8 cellular contexts compared by ENCODE assay signal in genomic region chr14:103528158-103528511, GRCh38. TPM values are rescaled to one million over a fixed set of nuclear protein-coding genes. Genes with fewer than 3 reads are reported as not detected.
DNase-seq lines count a peak whose midpoint lies in the region; ATAC-seq and TF ChIP-seq lines count a peak whose summit lies in the region.

No MANE protein-coding gene starts in this region.

- in situ Hi-C loops in brain microvascular endothelial cell (cut with HindIII; ENCODE audit: low pct_ligation_motif_present, low sequenced_read_pairs) = no loop called here

- TF ChIP-seq CTCF in brain microvascular endothelial cell (IDR thresholded peaks at IDR 0.05; ENCODE audit: low read depth, low read length, missing control alignments) (no peak), liver (IDR thresholded peaks at IDR 0.05; ENCODE audit: low read depth, low read length, missing input control) (no peak), GM10266 (IDR thresholded peaks at IDR 0.05; ENCODE audit: control insufficient read depth, insufficient read depth, low read depth, missing control alignments) (no peak)

- peak overlapping the region; percentile 49 to 62 for H3K9ac ChIP-seq in liver (ENCODE audit: low read depth in 1 of 2, low read length in 2 of 2)

- no peak overlapping the region for H3K27ac ChIP-seq in brain microvascular endothelial cell
- peak overlapping the region; percentile 75 to 84 for H3K27ac ChIP-seq in liver (ENCODE audit: low read depth in 1 of 2, low read length in 2 of 2)
- H3K27ac ChIP-seq in thymus (ENCODE audit: low read depth) = no peak overlapping the region

- WGBS in liver = 59% methylated on average over 9 of the region's 9 CpGs
- 81% methylated on average over 9 of the region's 9 CpGs for WGBS in thymus

- ATAC-seq in HG03571 (IDR thresholded peaks at IDR 0.05; ENCODE audit: unreplicated experiment) = no peak

- no peaks in the 10 kb centered on the region for H3K36me3 ChIP-seq in brain microvascular endothelial cell (replicated peaks)
- peaks cover 0 to 6% (median 2%) of the 10 kb centered on the region in 4 donors for H3K36me3 ChIP-seq in liver (ENCODE audit: control insufficient read depth in 4 of 4, insufficient read depth in 3 of 4, low read depth in 1 of 4, low read length in 3 of 4)
- H3K36me3 ChIP-seq in thymus (ENCODE audit: control insufficient read depth, insufficient read depth) = peaks cover 4% of the 10 kb centered on the region

- H3K4me3 ChIP-seq in brain microvascular endothelial cell (ENCODE audit: low read depth, low read length) (peak overlapping the region; percentile 86), liver (ENCODE audit: low read depth in 1 of 3, low read length in 3 of 3) (peak overlapping the region; percentile 11 to 89 (median 64)), thymus (ENCODE audit: low read length) (peak overlapping the region; percentile 71)

- no peaks in the 10 kb centered on the region for H3K9me3 ChIP-seq in liver (ENCODE audit: control insufficient read depth in 4 of 4, low read length in 3 of 4)
- H3K9me3 ChIP-seq in thymus (ENCODE audit: control insufficient read depth) = peaks cover 1% of the 10 kb centered on the region

- peaks cover 16 to 69% (median 38%) of the 10 kb centered on the region in 4 donors for H3K4me1 ChIP-seq in liver (ENCODE audit: control insufficient read depth in 4 of 4, insufficient read depth in 4 of 4, low read length in 3 of 4)
- H3K4me1 ChIP-seq in thymus (ENCODE audit: control insufficient read depth, insufficient read depth, low read length) = peaks cover 6% of the 10 kb centered on the region

- TF ChIP-seq RAD21 in liver (IDR thresholded peaks at IDR 0.05) = no peak

- H3K27me3 ChIP-seq in brain microvascular endothelial cell (replicated peaks) (peaks cover 2% of the 10 kb centered on the region), liver (ENCODE audit: control insufficient read depth in 4 of 4, insufficient read depth in 4 of 4, low read length in 3 of 4) (no peaks in the 10 kb centered on the region), thymus (ENCODE audit: control insufficient read depth, insufficient read depth) (peaks cover 15% of the 10 kb centered on the region)

- peak; percentile 50 for DNase-seq in AG20443 (ENCODE audit: low spot score)
- DNase-seq in HuH-7.5 (ENCODE audit: low spot score) = peak; percentile 63
- no peak for DNase-seq in brain microvascular endothelial cell
- DNase-seq in stimulated activated naive CD4-positive, alpha-beta T cell treated with Interleukin-2 at 50 U/mL for 16 hours (lab: John Stamatoyannopoulos, UW) = no peak
- DNase-seq in GM10266 (ENCODE audit: extremely low spot score) = no peak

TF ChIP-seq in liver, 16 proteins besides CTCF, POLR2A, EP300 and RAD21:
- TF ChIP-seq JUND (IDR thresholded peaks at IDR 0.05) = no peak
- TF ChIP-seq HNF4A (conservative IDR thresholded peaks at IDR 0.05) = no peak
- TF ChIP-seq SP1 (IDR thresholded peaks at IDR 0.05) = no peak
- no peak for TF ChIP-seq NR2F2 (IDR thresholded peaks at IDR 0.05)
- no peak for TF ChIP-seq EGR1 (IDR thresholded peaks at IDR 0.05; ENCODE audit: low read depth in 2 of 2)
- TF ChIP-seq, protein P1, sequence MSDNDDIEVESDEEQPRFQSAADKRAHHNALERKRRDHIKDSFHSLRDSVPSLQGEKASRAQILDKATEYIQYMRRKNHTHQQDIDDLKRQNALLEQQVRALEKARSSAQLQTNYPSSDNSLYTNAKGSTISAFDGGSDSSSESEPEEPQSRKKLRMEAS (IDR thresholded peaks at IDR 0.05) = no peak
- no peak for TF ChIP-seq YY1 (IDR thresholded peaks at IDR 0.05)
- no peak for TF ChIP-seq ATF3 (IDR thresholded peaks at IDR 0.05)
- TF ChIP-seq HNF4G (IDR thresholded peaks at IDR 0.05) = no peak
- no peak for TF ChIP-seq RXRA (IDR thresholded peaks at IDR 0.05)
- TF ChIP-seq REST (IDR thresholded peaks at IDR 0.05) = no peak
- TF ChIP-seq FOXA2 (IDR thresholded peaks at IDR 0.05) = no peak
- no peak for TF ChIP-seq TAF1 (conservative IDR thresholded peaks at IDR 0.05)
- no peak for TF ChIP-seq GABPA (IDR thresholded peaks at IDR 0.05 in 1 of 2, conservative IDR thresholded peaks at IDR 0.05 in 1 of 2)
- TF ChIP-seq FOXA1 (IDR thresholded peaks at IDR 0.05) = no peak

RNA-seq across cellular contexts. Expression of gene TRMT61A, which starts 0.9 kb away (rescaled TPM):
- total RNA-seq in liver = 1 to 10 TPM; 5.1 to 7.9 TPM
- polyA plus RNA-seq in liver (1 to 10 TPM; 4.1 to 8.0 TPM), thymus (8.6 TPM)

RNA-seq across cellular contexts. Expression of gene CKB, which starts 5.5 kb away (rescaled TPM):
- 10 to 100 TPM in 1 of 2 donors, 1 to 10 TPM in 1; 9.0 to 26.6 TPM for total RNA-seq in liver
- 10 to 100 TPM; 14.3 to 32.9 TPM for polyA plus RNA-seq in liver
- polyA plus RNA-seq in thymus = 37.9 TPM

RNA-seq across cellular contexts. Expression of gene BAG5, which starts 34.3 kb away (rescaled TPM):
- total RNA-seq in liver = 10 to 100 TPM; 12.0 to 12.5 TPM
- polyA plus RNA-seq in liver (1 to 10 TPM; 5.4 to 5.6 TPM), thymus (12.5 TPM)

RNA-seq across cellular contexts. Expression of gene COA8, which starts 34.6 kb away (rescaled TPM):
- total RNA-seq in liver = 10 to 100 TPM in 1 of 2 donors, 1 to 10 TPM in 1; 8.3 to 10.3 TPM
- polyA plus RNA-seq in liver = 10 to 100 TPM; 23.8 to 35.5 TPM
- 39.2 TPM for polyA plus RNA-seq in thymus

Comparison
In these comparisons a context has a peak if more than half of its experiments do, and no peak if none do; other contexts are left out.
1. DNase-seq: peak in AG20443 (single experiment) and HuH-7.5 (single experiment); none in brain microvascular endothelial cell (single experiment), stimulated activated naive CD4-positive, alpha-beta T cell treated with Interleukin-2 at 50 U/mL for 16 hours (single experiment) and GM10266 (single experiment).
2. H3K27ac ChIP-seq: peak in liver (2 of 2); none in brain microvascular endothelial cell (single experiment) and thymus (single experiment).
3. Peak in every context shown above with its lines, with median percentiles within 50 percentile points of each other: H3K4me3 ChIP-seq.